17 cellular contexts compared by ENCODE assay signal in genomic region chr5:17365756-17366155, GRCh38.
DNase-seq lines count a peak whose midpoint lies in the region; ATAC-seq and TF ChIP-seq lines count a peak whose summit lies in the region.
"Had no signal": no experiment of that assay in that cellular context is flagged by ENCODE, and none has a peak within 500 bp of the region (broad histone marks: within the 10 kb centered on the region; RNA-seq: fewer than 3 reads in every experiment).

No MANE protein-coding gene starts in this region.

- POLR2A ChIA-PET in Caco-2 (lab: Charles Lee) = no interaction called here

- no peak overlapping the region for H3K27ac Mint-ChIP-seq in Caco-2 (ENCODE audit: unreplicated experiment)
- no peak overlapping the region for H3K27ac Mint-ChIP-seq in type B pancreatic cell
- H3K27ac Mint-ChIP-seq: activated naive CD8-positive, alpha-beta T cell treated with anti-CD3 and anti-CD28 coated beads, Interleukin-2, amount 10 ng/mL, durations not matched to agents 7 days and 5 days; CD4-positive, CD25-positive, alpha-beta regulatory T cell; natural killer cell had no signal

- peak overlapping the region; percentile 7 for H3K4me3 Mint-ChIP-seq in Caco-2 (ENCODE audit: unreplicated experiment)
- no peak overlapping the region for H3K4me3 Mint-ChIP-seq in type B pancreatic cell
- H3K4me3 Mint-ChIP-seq: activated naive CD8-positive, alpha-beta T cell treated with anti-CD3 and anti-CD28 coated beads, Interleukin-2, amount 10 ng/mL, durations not matched to agents 7 days and 5 days; CD4-positive, CD25-positive, alpha-beta regulatory T cell; natural killer cell had no signal

- H3K4me1 Mint-ChIP-seq in Caco-2 (ENCODE audit: low read depth, unreplicated experiment) (peaks cover 32% of the 10 kb centered on the region), type B pancreatic cell (ENCODE audit: unreplicated experiment) (peaks cover 24% of the 10 kb centered on the region)
- H3K4me1 Mint-ChIP-seq: activated naive CD8-positive, alpha-beta T cell treated with anti-CD3 and anti-CD28 coated beads, Interleukin-2, amount 10 ng/mL, durations not matched to agents 7 days and 5 days; CD4-positive, CD25-positive, alpha-beta regulatory T cell; natural killer cell had no signal

- H3K4me3 ChIP-seq in Caco-2 (ENCODE audit: low read depth, low read length) (no peak overlapping the region), WI38 (ENCODE audit: low read depth, low read length) (peak overlapping the region; percentile 15; the same call in 1 of the 2 replicates), mesodermal cell (ENCODE audit: extremely low read depth, insufficient read depth, low read length, poor library complexity, severe bottlenecking) (no peak overlapping the region)

- intact Hi-C loops in Caco-2 (cut with micrococcal nuclease; ENCODE audit: unreplicated experiment) = no loop called here

- peak overlapping the region; percentile 82 for H3K27ac ChIP-seq in mesodermal cell (ENCODE audit: low read depth, low read length, severe bottlenecking)

- BruUV-seq in Caco-2 (replicated peaks; lab: Mats Ljungman, UMichigan) = no TSS peak

- H3K27me3 ChIP-seq in Caco-2 (replicated peaks; ENCODE audit: control insufficient read depth, insufficient read depth, low read length) = no peaks in the 10 kb centered on the region

- no peaks in the 10 kb centered on the region for H3K9me3 ChIP-seq in Caco-2
- H3K9me3 ChIP-seq in mesodermal cell (ENCODE audit: control insufficient read depth, low read length) = no peaks in the 10 kb centered on the region

- DNase-seq in Caco-2 (peak in 1 of 2 experiments; percentile 27), M059J (ENCODE audit: low read depth) (peak; percentile 97), GM19240 (ENCODE audit: insufficient read length, low spot score) (no peak), type B pancreatic cell (ENCODE audit: extremely low spot score, unreplicated experiment) (no peak)
- DNase-seq: activated naive CD8-positive, alpha-beta T cell treated with anti-CD3 and anti-CD28 coated beads, Interleukin-2, amount 10 ng/mL, durations not matched to agents 7 days and 5 days; CD4-positive, CD25-positive, alpha-beta regulatory T cell; KG1; natural killer cell; NCI-H187 treated with DMSO at 0.1 percent for 48 hours; stimulated activated CD4-positive, alpha-beta T cell treated with anti-CD3 and anti-CD28 coated beads, Interleukin-2, amount 100 ng/mL, for 24 hours; stimulated activated CD8-positive, alpha-beta memory T cell treated with anti-CD3 and anti-CD28 coated beads, Interleukin-4, amount 100 ng/mL, for 48 hours; SW 1271 had no signal

- 83 to 86% methylated on average over 5 to 7 of the region's 7 CpGs for WGBS in mesodermal cell (ENCODE audit: insufficient coverage in 2 of 2), 2 experiments

- H3K4me1 ChIP-seq in Caco-2 (peaks cover 15% of the 10 kb centered on the region), mesodermal cell (ENCODE audit: control insufficient read depth, insufficient read depth, low read length, poor library complexity, severe bottlenecking) (peaks cover 14% of the 10 kb centered on the region)

- H3K36me3 Mint-ChIP-seq in Caco-2 (ENCODE audit: insufficient read depth, unreplicated experiment) (peaks cover 5% of the 10 kb centered on the region), type B pancreatic cell (peaks cover 3% of the 10 kb centered on the region)
- H3K36me3 Mint-ChIP-seq: activated naive CD8-positive, alpha-beta T cell treated with anti-CD3 and anti-CD28 coated beads, Interleukin-2, amount 10 ng/mL, durations not matched to agents 7 days and 5 days; CD4-positive, CD25-positive, alpha-beta regulatory T cell had no signal

- H3K9me3 Mint-ChIP-seq in Caco-2 (ENCODE audit: unreplicated experiment) (peaks cover 10% of the 10 kb centered on the region), type B pancreatic cell (peaks cover 8% of the 10 kb centered on the region)

- CTCF ChIA-PET in Caco-2 (lab: Charles Lee) = no interaction called here

- TF ChIP-seq CTCF in Caco-2 (IDR thresholded peaks at IDR 0.05; ENCODE audit: insufficient read depth in 1 of 2, low read depth in 1 of 2, low read length in 1 of 2, severe bottlenecking in 1 of 2, unreplicated experiment in 1 of 2) (no peak), WI38 (IDR thresholded peaks at IDR 0.05; ENCODE audit: low read depth, low read length) (no peak), type B pancreatic cell (conservative IDR thresholded peaks at IDR 0.05) (no peak)

- ATAC-seq in GM18873 (IDR thresholded peaks at IDR 0.05; ENCODE audit: low FRiP score, unreplicated experiment) (no peak), GM18870 (IDR thresholded peaks at IDR 0.05; ENCODE audit: unreplicated experiment) (no peak)
- ATAC-seq: activated CD4-positive, CD25-positive, alpha-beta regulatory T cell treated with anti-CD3 and anti-CD28 coated beads, Interleukin-2, amount 50 U/mL, for 24 hours; natural killer cell had no signal

- no peaks in the 10 kb centered on the region for H3K27me3 Mint-ChIP-seq in Caco-2 (ENCODE audit: insufficient read depth, unreplicated experiment)
- no peaks in the 10 kb centered on the region for H3K27me3 Mint-ChIP-seq in type B pancreatic cell
- H3K27me3 Mint-ChIP-seq: activated naive CD8-positive, alpha-beta T cell treated with anti-CD3 and anti-CD28 coated beads, Interleukin-2, amount 10 ng/mL, durations not matched to agents 7 days and 5 days; CD4-positive, CD25-positive, alpha-beta regulatory T cell had no signal

- H3K36me3 ChIP-seq in Caco-2 (ENCODE audit: control insufficient read depth, insufficient read depth, low read length) (no peaks in the 10 kb centered on the region), mesodermal cell (ENCODE audit: control insufficient read depth, insufficient read depth, low read length) (no peaks in the 10 kb centered on the region)
